Comparison of ENCODE assay signal across 10 cellular contexts in genomic region chrX:1483843-1484637, GRCh38. TPM values are rescaled to one million over a fixed set of nuclear protein-coding genes. Genes with fewer than 3 reads are reported as not detected.
DNase-seq lines count a peak whose midpoint lies in the region; ATAC-seq and TF ChIP-seq lines count a peak whose summit lies in the region.
"Had no signal": no experiment of that assay in that cellular context is flagged by ENCODE, and none has a peak within 500 bp of the region (broad histone marks: within the 10 kb centered on the region; RNA-seq: fewer than 3 reads in every experiment).

No MANE protein-coding gene starts in this region.

- no peaks in the 10 kb centered on the region for H3K36me3 ChIP-seq in Peyer's patch
- H3K36me3 ChIP-seq: esophagus muscularis mucosa, neural progenitor cell had no signal

- H3K27ac ChIP-seq in Peyer's patch: peak overlapping the region in 1 of 4 donors; percentile 38
- H3K27ac ChIP-seq: esophagus muscularis mucosa, neural progenitor cell had no signal

- H3K27me3 ChIP-seq in Peyer's patch: no peaks in the 10 kb centered on the region
- H3K27me3 ChIP-seq: neural progenitor cell had no signal

- H3K36me3 Mint-ChIP-seq in T-helper 2 cell treated with Interferon-gamma antibody and Interleukin-4, amounts not matched to agents 5 μg/mL and 100 μg/mL, for 36 hours (ENCODE audit: low read depth): peaks cover 77% of the 10 kb centered on the region
- peaks cover 74% of the 10 kb centered on the region for H3K36me3 Mint-ChIP-seq in stimulated activated memory B cell treated with anti-CD40 and anti-IgM and Interleukin-4, amounts not matched to agents 10 μg/mL and 1 μg/mL and 100 μg/mL, for 72 hours
- peaks cover 3% of the 10 kb centered on the region for H3K36me3 Mint-ChIP-seq in endothelial cell (ENCODE audit: low read depth, unreplicated experiment)

- peaks cover 18% of the 10 kb centered on the region for H3K9me3 Mint-ChIP-seq in T-helper 2 cell treated with Interferon-gamma antibody and Interleukin-4, amounts not matched to agents 5 μg/mL and 100 μg/mL, for 36 hours
- peaks cover 8% of the 10 kb centered on the region for H3K9me3 Mint-ChIP-seq in stimulated activated memory B cell treated with anti-CD40 and anti-IgM and Interleukin-4, amounts not matched to agents 10 μg/mL and 1 μg/mL and 100 μg/mL, for 72 hours
- peaks cover 23% of the 10 kb centered on the region for H3K9me3 Mint-ChIP-seq in endothelial cell (ENCODE audit: unreplicated experiment)

- no peaks in the 10 kb centered on the region for H3K9me3 ChIP-seq in Peyer's patch

- peaks cover 0 to 8% (median 0%) of the 10 kb centered on the region in 4 donors for H3K4me1 ChIP-seq in Peyer's patch
- H3K4me1 ChIP-seq: neural progenitor cell had no signal

- no peak for DNase-seq in T-helper 2 cell treated with Interferon-gamma antibody and Interleukin-4, amounts not matched to agents 5 μg/mL and 100 μg/mL, for 36 hours (ENCODE audit: low spot score)
- DNase-seq in T-helper 2 cell: no peak
- peak in 2 of 3 donors; percentile 16 to 37 for DNase-seq in Peyer's patch
- DNase-seq in SKM-1 treated with dmso at 0.1 percent for 144 hours (lab: John Stamatoyannopoulos, UW; ENCODE audit: unreplicated experiment): no peak
- no peak for DNase-seq in endothelial cell (ENCODE audit: low spot score)
- DNase-seq in C1 segment of cervical spinal cord (lab: John Stamatoyannopoulos, UW): no peak

- H3K27me3 Mint-ChIP-seq in T-helper 2 cell treated with Interferon-gamma antibody and Interleukin-4, amounts not matched to agents 5 μg/mL and 100 μg/mL, for 36 hours (ENCODE audit: low read depth): no peaks in the 10 kb centered on the region
- no peaks in the 10 kb centered on the region for H3K27me3 Mint-ChIP-seq in stimulated activated memory B cell treated with anti-CD40 and anti-IgM and Interleukin-4, amounts not matched to agents 10 μg/mL and 1 μg/mL and 100 μg/mL, for 72 hours
- H3K27me3 Mint-ChIP-seq in endothelial cell (ENCODE audit: unreplicated experiment): peaks cover 6% of the 10 kb centered on the region

- no peak overlapping the region for H3K4me3 ChIP-seq in Peyer's patch
- H3K4me3 ChIP-seq: esophagus muscularis mucosa, neural progenitor cell had no signal

- H3K27ac Mint-ChIP-seq in T-helper 2 cell treated with Interferon-gamma antibody and Interleukin-4, amounts not matched to agents 5 μg/mL and 100 μg/mL, for 36 hours: peak overlapping the region; percentile 83
- peak overlapping the region; percentile 100 for H3K27ac Mint-ChIP-seq in stimulated activated memory B cell treated with anti-CD40 and anti-IgM and Interleukin-4, amounts not matched to agents 10 μg/mL and 1 μg/mL and 100 μg/mL, for 72 hours
- no peak overlapping the region for H3K27ac Mint-ChIP-seq in endothelial cell (ENCODE audit: unreplicated experiment)
- H3K27ac Mint-ChIP-seq: neural progenitor cell had no signal

- peaks cover 57% of the 10 kb centered on the region for H3K4me1 Mint-ChIP-seq in T-helper 2 cell treated with Interferon-gamma antibody and Interleukin-4, amounts not matched to agents 5 μg/mL and 100 μg/mL, for 36 hours (ENCODE audit: low read depth)
- peaks cover 82% of the 10 kb centered on the region for H3K4me1 Mint-ChIP-seq in stimulated activated memory B cell treated with anti-CD40 and anti-IgM and Interleukin-4, amounts not matched to agents 10 μg/mL and 1 μg/mL and 100 μg/mL, for 72 hours
- H3K4me1 Mint-ChIP-seq in endothelial cell (ENCODE audit: unreplicated experiment): peaks cover 4% of the 10 kb centered on the region

- TF ChIP-seq CTCF in Peyer's patch (IDR thresholded peaks at IDR 0.05) (no peak), endothelial cell (IDR thresholded peaks at IDR 0.05; ENCODE audit: unreplicated experiment) (no peak)

- peak overlapping the region; percentile 52 for H3K4me3 Mint-ChIP-seq in T-helper 2 cell treated with Interferon-gamma antibody and Interleukin-4, amounts not matched to agents 5 μg/mL and 100 μg/mL, for 36 hours
- peak overlapping the region; percentile 78 for H3K4me3 Mint-ChIP-seq in stimulated activated memory B cell treated with anti-CD40 and anti-IgM and Interleukin-4, amounts not matched to agents 10 μg/mL and 1 μg/mL and 100 μg/mL, for 72 hours
- H3K4me3 Mint-ChIP-seq in endothelial cell (ENCODE audit: unreplicated experiment): no peak overlapping the region
- H3K4me3 Mint-ChIP-seq: neural progenitor cell had no signal

- no peak for TF ChIP-seq POLR2A in Peyer's patch (IDR thresholded peaks at IDR 0.05)

- peak; percentile 51 for ATAC-seq in HG02759 (IDR thresholded peaks at IDR 0.05; ENCODE audit: unreplicated experiment)
- ATAC-seq in stimulated activated memory B cell treated with anti-CD40 and anti-IgM and Interleukin-4, amounts not matched to agents 10 μg/mL and 1 μg/mL and 100 μg/mL, for 72 hours: peak; percentile 79

RNA-seq across cellular contexts. Expression of gene ASMTL, which starts 31.3 kb away (rescaled TPM):
- 10 to 100 TPM in 3 of 4 donors, 1 to 10 TPM in 1; 9.5 to 23.9 (median 15.1) TPM for total RNA-seq in Peyer's patch
- total RNA-seq in endothelial cell (ENCODE audit: unreplicated experiment): 25.8 TPM

RNA-seq across cellular contexts. Expression of gene P2RY8, which starts 52.9 kb away (rescaled TPM):
- total RNA-seq in Peyer's patch (1 to 10 TPM in 2 of 4 donors, under 1 TPM in 2; 0.35 to 5.8 (median 1.2) TPM), endothelial cell (ENCODE audit: unreplicated experiment) (not detected)

Comparison
In these comparisons a context has a peak if more than half of its experiments do, and no peak if none do; other contexts are left out.
1. DNase-seq: peak in Peyer's patch (2 of 3); none in T-helper 2 cell treated with Interferon-gamma antibody and Interleukin-4, amounts not matched to agents 5 μg/mL and 100 μg/mL, for 36 hours (single experiment), T-helper 2 cell (0 of 5), SKM-1 treated with dmso at 0.1 percent for 144 hours (single experiment), endothelial cell (single experiment) and C1 segment of cervical spinal cord (0 of 14).